28 cellular contexts compared by ENCODE assay signal in the genomic region with DNA sequence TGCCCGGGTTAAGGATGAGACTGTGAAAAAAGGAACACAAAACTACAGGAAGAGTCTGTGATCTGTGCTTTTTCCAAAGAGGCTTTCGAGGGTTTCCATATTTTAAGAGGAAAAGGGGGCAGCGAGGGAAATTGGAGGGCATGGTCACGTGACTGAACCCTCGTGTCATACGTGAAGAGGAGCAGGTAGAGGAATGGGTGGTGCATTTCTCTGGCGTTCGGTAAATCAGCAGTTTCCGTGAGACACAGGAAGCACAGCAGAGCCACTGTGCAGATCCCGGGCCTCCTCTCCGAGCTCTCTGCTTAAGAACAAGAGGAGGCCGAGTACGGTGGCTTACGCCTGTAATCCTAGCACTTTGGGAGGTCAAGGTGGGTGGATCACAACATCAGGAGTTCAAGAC.
"Had no signal": no experiment of that assay in that cellular context is flagged by ENCODE, and none has a peak within 500 bp of the region (broad histone marks: within the 10 kb centered on the region; RNA-seq: fewer than 3 reads in every experiment).

No MANE protein-coding gene starts in this region.

- H3K36me3 ChIP-seq: colonic mucosa, gastroesophageal sphincter, left ventricle myocardium inferior, pancreas, prostate gland, thyroid gland, upper lobe of right lung had no signal

- H3K27ac ChIP-seq: colonic mucosa, gastroesophageal sphincter, hepatocyte, left ventricle myocardium inferior, pancreas, prostate gland, thyroid gland, upper lobe of right lung, VCaP had no signal

- H3K27me3 ChIP-seq: colonic mucosa, dorsolateral prefrontal cortex, gastroesophageal sphincter, hepatocyte, pancreas, thyroid gland, upper lobe of right lung had no signal

- H3K9me3 ChIP-seq: colonic mucosa, gastroesophageal sphincter, left ventricle myocardium inferior, mucosa of descending colon, pancreas, prostate gland, thyroid gland, upper lobe of right lung had no signal

- H3K4me3 ChIP-seq: colonic mucosa, dorsolateral prefrontal cortex, gastroesophageal sphincter, hepatocyte, left ventricle myocardium inferior, lung, mucosa of descending colon, pancreas, prostate gland, smooth muscle cell, thyroid gland, upper lobe of right lung had no signal

- H3K4me3 Mint-ChIP-seq: activated T-cell treated with anti-CD3 and anti-CD28 coated beads, Interleukin-2, amount 50 U/mL, for 72 hours; effector memory CD8-positive, alpha-beta T cell; natural killer cell treated with Interleukin-12 subunit alpha and Interleukin-12 subunit beta and Interleukin-15 and Interleukin-18, amount 100 ng/mL, for 72 hours; T-helper 1 cell treated with Interleukin-12 subunit alpha and Interleukin-12 subunit beta and Interleukin-4 antibody, amounts not matched to agents 30 μg/mL and 1 μg/mL, for 36 hours had no signal

- DNase-seq: activated CD4-positive, alpha-beta T cell treated with anti-CD3 and anti-CD28 coated beads for 4 hours; activated CD4-positive, alpha-beta T cell treated with anti-CD3 and anti-CD28 coated beads, Interleukin-2, amount 50 U/mL, for 4 hours; activated naive CD4-positive, alpha-beta T cell; activated T-cell treated with anti-CD3 and anti-CD28 coated beads for 4 hours; activated T-cell treated with anti-CD3 and anti-CD28 coated beads, Interleukin-2, amount 50 U/mL, for 72 hours; cerebellar nuclear complex; colonic mucosa; effector memory CD8-positive, alpha-beta T cell; left ventricle myocardium inferior; mesendoderm; mucosa of descending colon; retina; stimulated activated CD4-positive, alpha-beta T cell treated with anti-CD3 and anti-CD28 coated beads, Interleukin-2, amount 100 ng/mL, for 48 hours; stimulated activated naive CD8-positive, alpha-beta T cell treated with anti-CD3 and anti-CD28 coated beads, Interleukin-15, Interleukin-2, amounts not matched to agents 100 U/mL and 50 U/mL, for 24 hours; T-helper 9 cell; thyroid gland had no signal

- H3K4me1 ChIP-seq: colonic mucosa, gastroesophageal sphincter, left ventricle myocardium inferior, pancreas, prostate gland, thyroid gland, upper lobe of right lung had no signal

- H3K27ac Mint-ChIP-seq: activated naive CD4-positive, alpha-beta T cell treated with anti-CD3 and anti-CD28 coated beads, Interleukin-2, amount 50 U/mL, for 72 hours; activated T-cell treated with anti-CD3 and anti-CD28 coated beads, Interleukin-2, amount 50 U/mL, for 72 hours; effector memory CD8-positive, alpha-beta T cell; natural killer cell treated with Interleukin-12 subunit alpha and Interleukin-12 subunit beta and Interleukin-15 and Interleukin-18, amount 100 ng/mL, for 72 hours; T-helper 1 cell treated with Interleukin-12 subunit alpha and Interleukin-12 subunit beta and Interleukin-4 antibody, amounts not matched to agents 30 μg/mL and 1 μg/mL, for 36 hours had no signal

- H3K36me3 Mint-ChIP-seq: activated naive CD4-positive, alpha-beta T cell treated with anti-CD3 and anti-CD28 coated beads, Interleukin-2, amount 50 U/mL, for 72 hours; natural killer cell treated with Interleukin-12 subunit alpha and Interleukin-12 subunit beta and Interleukin-15 and Interleukin-18, amount 100 ng/mL, for 72 hours had no signal

- H3K9me3 Mint-ChIP-seq: effector memory CD8-positive, alpha-beta T cell; natural killer cell treated with Interleukin-12 subunit alpha and Interleukin-12 subunit beta and Interleukin-15 and Interleukin-18, amount 100 ng/mL, for 72 hours; T-helper 1 cell treated with Interleukin-12 subunit alpha and Interleukin-12 subunit beta and Interleukin-4 antibody, amounts not matched to agents 30 μg/mL and 1 μg/mL, for 36 hours had no signal
